10 cellular contexts compared by ENCODE assay signal in the genomic region with DNA sequence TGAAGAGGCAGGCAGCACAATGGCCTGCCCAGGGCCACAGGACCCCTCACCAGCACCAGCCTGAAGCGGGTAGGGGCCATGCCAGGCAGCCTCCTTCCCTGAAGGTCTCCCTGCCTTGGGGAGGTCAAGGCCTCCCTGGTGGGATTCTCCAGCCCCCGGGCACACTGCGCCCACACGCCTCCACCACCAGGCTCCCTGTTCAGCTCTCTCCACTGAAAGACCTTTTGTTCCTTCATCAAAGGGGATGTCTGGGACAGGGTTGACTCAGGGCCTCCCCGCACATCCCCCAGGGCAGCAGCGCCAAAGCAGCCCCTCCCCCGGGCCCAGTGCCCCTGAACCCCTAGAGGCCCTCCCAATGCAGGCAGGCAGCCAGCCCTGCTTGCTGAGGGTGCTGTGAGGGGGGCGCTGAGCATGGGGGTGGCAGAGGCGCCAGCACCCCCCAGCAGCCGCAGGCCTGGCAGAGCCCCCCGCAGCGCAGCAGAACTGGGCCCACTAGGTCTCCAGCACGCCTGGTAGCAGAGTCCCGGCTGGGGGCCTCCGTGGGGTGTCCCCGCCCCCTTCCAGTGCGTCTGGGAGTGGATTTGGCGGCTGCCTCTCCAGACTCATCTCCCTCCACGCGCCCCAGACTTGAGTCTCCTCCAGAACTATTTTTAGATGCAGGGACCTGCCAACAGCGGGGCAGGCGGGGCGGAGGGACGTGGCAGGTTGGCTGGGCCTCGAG. TPM values are rescaled to one million over a fixed set of nuclear protein-coding genes. Genes with fewer than 3 reads are reported as not detected.
DNase-seq lines count a peak whose midpoint lies in the region; ATAC-seq and TF ChIP-seq lines count a peak whose summit lies in the region.
"Had no signal": no experiment of that assay in that cellular context is flagged by ENCODE, and none has a peak within 500 bp of the region (broad histone marks: within the 10 kb centered on the region; RNA-seq: fewer than 3 reads in every experiment).

No MANE protein-coding gene starts in this region.

- H3K27me3 ChIP-seq in endocrine pancreas (ENCODE audit: control insufficient read depth, insufficient read depth, low read length), result no peaks in the 10 kb centered on the region

- ATAC-seq in mucosa of descending colon (no peak), HG03442 (IDR thresholded peaks at IDR 0.05; ENCODE audit: unreplicated experiment) (no peak)
- no peak for ATAC-seq in activated T-cell treated with anti-CD3 and anti-CD28 coated beads, Interleukin-2, amount 50 U/mL, for 4 hours

- H3K9ac ChIP-seq in endocrine pancreas (ENCODE audit: control insufficient read depth, insufficient read depth, low read length), result peak overlapping the region; percentile 26
- H3K9ac ChIP-seq: KMS-11 had no signal

- no peak overlapping the region for H3K27ac Mint-ChIP-seq in CD14-positive monocyte
- H3K27ac Mint-ChIP-seq: activated T-helper 2 cell treated with anti-CD3 and anti-CD28 coated beads, Interferon-gamma antibody, Interleukin-2, Interleukin-4, amounts not matched to agents 10 μg/mL and 5 μg/mL and 100 μg/mL, durations not matched to agents 14 hours and 24 hours and 36 hours had no signal

- TF ChIP-seq CTCF in mucosa of descending colon (IDR thresholded peaks at IDR 0.05) (no peak), CD14-positive monocyte (IDR thresholded peaks at IDR 0.05) (no peak)

- H3K9me3 Mint-ChIP-seq in activated T-cell treated with anti-CD3 and anti-CD28 coated beads, Interleukin-2, amount 50 U/mL, for 4 hours, result no peaks in the 10 kb centered on the region
- peaks cover 0 to 14% (median 1%) of the 10 kb centered on the region in 7 donors for H3K9me3 Mint-ChIP-seq in CD14-positive monocyte
- H3K9me3 Mint-ChIP-seq: activated T-helper 2 cell treated with anti-CD3 and anti-CD28 coated beads, Interferon-gamma antibody, Interleukin-2, Interleukin-4, amounts not matched to agents 10 μg/mL and 5 μg/mL and 100 μg/mL, durations not matched to agents 14 hours and 24 hours and 36 hours had no signal

- H3K4me3 Mint-ChIP-seq in activated T-cell treated with anti-CD3 and anti-CD28 coated beads, Interleukin-2, amount 50 U/mL, for 4 hours, result no peak overlapping the region
- H3K4me3 Mint-ChIP-seq in CD14-positive monocyte, result no peak overlapping the region

- H3K9me3 ChIP-seq in endocrine pancreas (ENCODE audit: control insufficient read depth, low read length) (no peaks in the 10 kb centered on the region), mucosa of descending colon (no peaks in the 10 kb centered on the region)

- H3K4me3 ChIP-seq in endocrine pancreas (ENCODE audit: control insufficient read depth, insufficient read depth, low read length) (no peak overlapping the region), mucosa of descending colon (no peak overlapping the region)

- intact Hi-C loops in mucosa of descending colon (cut with DNase I, micrococcal nuclease) (loop anchor here in 1 of 2 donors (10.0 kb wide), 1 partner anchor 147 kb away; no protein-coding TSS in a partner anchor), CD14-positive monocyte (cut with micrococcal nuclease) (loop anchor here in 1 of 2 donors (10.0 kb wide), 1 partner anchor 527 kb away; no protein-coding TSS in a partner anchor)

- H3K36me3 Mint-ChIP-seq in activated T-cell treated with anti-CD3 and anti-CD28 coated beads, Interleukin-2, amount 50 U/mL, for 4 hours (ENCODE audit: insufficient read depth), result no peaks in the 10 kb centered on the region
- H3K36me3 Mint-ChIP-seq in CD14-positive monocyte, result no peaks in the 10 kb centered on the region

- H3K36me3 ChIP-seq in endocrine pancreas (ENCODE audit: control insufficient read depth, insufficient read depth, low read length) (peaks cover 3% of the 10 kb centered on the region), mucosa of descending colon (ENCODE audit: low read depth) (peaks cover 5% of the 10 kb centered on the region)

- DNase-seq in A172 (ENCODE audit: low spot score) (peak; percentile 86), M059J (ENCODE audit: low read depth) (peak; percentile 90), mucosa of descending colon (peak in 2 of 3 donors; percentile 58 to 64), NCI-H748 (lab: John Stamatoyannopoulos, UW; ENCODE audit: unreplicated experiment) (no peak), CD14-positive monocyte (ENCODE audit: low spot score) (no peak)
- DNase-seq in activated T-cell treated with anti-CD3 and anti-CD28 coated beads, Interleukin-2, amount 50 U/mL, for 4 hours, result no peak

- peaks cover 1% of the 10 kb centered on the region for H3K4me1 Mint-ChIP-seq in activated T-cell treated with anti-CD3 and anti-CD28 coated beads, Interleukin-2, amount 50 U/mL, for 4 hours (ENCODE audit: low read depth)
- no peaks in the 10 kb centered on the region for H3K4me1 Mint-ChIP-seq in CD14-positive monocyte

- H3K27me3 Mint-ChIP-seq in activated T-cell treated with anti-CD3 and anti-CD28 coated beads, Interleukin-2, amount 50 U/mL, for 4 hours (ENCODE audit: low read depth), result no peaks in the 10 kb centered on the region
- H3K27me3 Mint-ChIP-seq in CD14-positive monocyte (ENCODE audit: low read depth in 3 of 3), result peaks cover 54 to 99% (median 73%) of the 10 kb centered on the region in 3 donors

- no peaks in the 10 kb centered on the region for H3K4me1 ChIP-seq in endocrine pancreas (ENCODE audit: control insufficient read depth, insufficient read depth, low read length)
- H3K4me1 ChIP-seq in mucosa of descending colon (ENCODE audit: low read depth), result no peaks in the 10 kb centered on the region

RNA-seq across cellular contexts. Expression of a gene that starts 13.1 kb away (rescaled TPM):
- total RNA-seq in A172 (2014; rRNA removed; shearing (Covaris generic)), result 85.8 and 106 TPM in 2 replicates
- 47.3 and 80.5 TPM in 2 replicates for total RNA-seq in M059J (2014; rRNA removed; shearing (Covaris generic))
- total RNA-seq in mucosa of descending colon, result 100 to 1,000 TPM; 100 to 134 (median 116) TPM
- total RNA-seq in activated T-cell treated with anti-CD3 and anti-CD28 coated beads, Interleukin-2, amount 50 U/mL, for 4 hours, result 1 to 10 TPM; 1.5 to 4.3 (median 2.9) TPM
- polyA plus RNA-seq in CD14-positive monocyte, result not detected

RNA-seq across cellular contexts. Expression of a gene that starts 19.5 kb away (rescaled TPM):
- not detected in 2 replicates for total RNA-seq in A172 (2014; rRNA removed; shearing (Covaris generic))
- total RNA-seq in M059J (2014; rRNA removed; shearing (Covaris generic)), result not detected in 2 replicates
- under 1 TPM in 2 of 3 donors, not detected in 1; 0.67 to 0.76 TPM for total RNA-seq in mucosa of descending colon
- total RNA-seq in activated T-cell treated with anti-CD3 and anti-CD28 coated beads, Interleukin-2, amount 50 U/mL, for 4 hours, result 1 to 10 TPM; 2.2 to 5.5 (median 3.4) TPM
- not detected for polyA plus RNA-seq in CD14-positive monocyte
- total RNA-seq: activated T-helper 2 cell treated with anti-CD3 and anti-CD28 coated beads, Interferon-gamma antibody, Interleukin-2, Interleukin-4, amounts not matched to agents 10 μg/mL and 5 μg/mL and 100 μg/mL, durations not matched to agents 14 hours and 24 hours and 36 hours had no signal

RNA-seq across cellular contexts. Expression of a gene that starts 31.3 kb away (rescaled TPM):
- total RNA-seq in A172 (2014; rRNA removed; shearing (Covaris generic)), result not detected in 2 replicates
- total RNA-seq in M059J (2014; rRNA removed; shearing (Covaris generic)), result not detected in 2 replicates
- not detected for total RNA-seq in mucosa of descending colon
- total RNA-seq in activated T-cell treated with anti-CD3 and anti-CD28 coated beads, Interleukin-2, amount 50 U/mL, for 4 hours, result 10 to 100 TPM in 1 of 3 donors, 1 to 10 TPM in 2; 5.5 to 10.3 (median 6.7) TPM
- polyA plus RNA-seq in CD14-positive monocyte, result not detected
- total RNA-seq: activated T-helper 2 cell treated with anti-CD3 and anti-CD28 coated beads, Interferon-gamma antibody, Interleukin-2, Interleukin-4, amounts not matched to agents 10 μg/mL and 5 μg/mL and 100 μg/mL, durations not matched to agents 14 hours and 24 hours and 36 hours had no signal

Comparison
In these comparisons a context has a peak if more than half of its experiments do, and no peak if none do; other contexts are left out.
1. DNase-seq: peak in A172 (single experiment), M059J (single experiment) and mucosa of descending colon (2 of 3); none in NCI-H748 (single experiment), activated T-cell treated with anti-CD3 and anti-CD28 coated beads, Interleukin-2, amount 50 U/mL, for 4 hours (single experiment) and CD14-positive monocyte (single experiment).